Comparison of ENCODE assay signal across 21 cellular contexts in the genomic region with DNA sequence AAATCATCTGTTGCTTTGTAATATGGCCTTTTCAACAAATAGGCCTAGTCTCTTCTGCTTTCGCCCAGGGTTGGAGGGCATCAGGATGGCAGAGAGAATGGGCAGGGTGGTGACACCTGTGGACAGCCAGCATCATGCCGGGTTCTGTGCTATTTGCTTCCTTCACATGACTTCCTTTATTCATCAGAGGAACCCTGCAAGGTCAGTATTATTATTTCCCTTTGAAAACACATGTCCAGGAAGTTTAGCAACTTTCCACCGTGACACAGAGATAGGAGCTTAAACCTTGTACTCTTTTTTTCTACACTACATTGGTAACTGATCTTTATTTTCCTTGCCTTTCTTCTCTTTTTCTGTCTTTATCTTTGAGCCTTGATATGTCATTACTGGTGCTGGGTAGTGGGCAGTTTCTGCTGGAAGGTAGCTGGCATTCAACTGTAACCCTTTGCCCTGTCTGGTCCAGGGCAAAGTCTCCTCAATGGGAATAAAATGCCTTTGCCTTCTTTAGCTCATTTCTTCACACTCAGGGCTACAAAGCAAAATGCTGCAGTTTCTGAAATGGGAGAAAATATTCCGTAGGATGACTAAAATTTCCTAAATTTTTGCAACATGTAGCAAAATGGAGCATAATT. TPM values are rescaled to one million over a fixed set of nuclear protein-coding genes. Genes with fewer than 3 reads are reported as not detected.
DNase-seq lines count a peak whose midpoint lies in the region; ATAC-seq and TF ChIP-seq lines count a peak whose summit lies in the region.
"Had no signal": no experiment of that assay in that cellular context is flagged by ENCODE, and none has a peak within 500 bp of the region (broad histone marks: within the 10 kb centered on the region; RNA-seq: fewer than 3 reads in every experiment).

No MANE protein-coding gene starts in this region.

- H3K4me1 ChIP-seq in right cardiac atrium (ENCODE audit: control insufficient read depth, insufficient read depth, low read length): peaks cover 2% of the 10 kb centered on the region

- peak in 1 of 2 experiments; percentile 66 for DNase-seq in HL-60 (ENCODE audit: low read depth in 1 of 2, low spot score in 1 of 2)
- DNase-seq in SKM-1 treated with dmso at 0.1 percent for 144 hours (lab: John Stamatoyannopoulos, UW; ENCODE audit: unreplicated experiment): peak; percentile 61
- peak in 1 of 3 donors; percentile 48 for DNase-seq in right cardiac atrium
- DNase-seq in sciatic nerve (ENCODE audit: low spot score): no peak
- no peak for DNase-seq in NCI-H2196 treated with DMSO at 0.1 percent for 48 hours (lab: John Stamatoyannopoulos, UW; ENCODE audit: unreplicated experiment)
- DNase-seq: activated B cell treated with CpG ODN at 0.5 μM for 24 hours; activated CD8-positive, alpha-beta memory T cell treated with anti-CD3 and anti-CD28 coated beads, Interleukin-2, amount 50 U/mL, for 4 hours; body of pancreas; DMS79; hypothalamus; KG1; natural killer cell; NCI-H146; NCI-H510A; stimulated activated CD4-positive, alpha-beta T cell treated with anti-CD3 and anti-CD28 coated beads, Interleukin-1b, Interleukin-23, amount 100 ng/mL, for 48 hours; SW 1271 had no signal

- ATAC-seq in right cardiac atrium (peak; percentile 52 to 64), sciatic nerve (peak; percentile 37), HG03095 (IDR thresholded peaks at IDR 0.05; ENCODE audit: unreplicated experiment) (no peak), GM21447 (IDR thresholded peaks at IDR 0.05; ENCODE audit: unreplicated experiment) (no peak)
- ATAC-seq: body of pancreas, Panc1 had no signal

- H3K4me3 ChIP-seq in HL-60 (replicated peaks; ENCODE audit: insufficient read depth, low read length) (no peak overlapping the region), right cardiac atrium (ENCODE audit: low read length) (no peak overlapping the region)
- H3K4me3 ChIP-seq: BLaER1, body of pancreas, suprapubic skin had no signal

- 59% methylated on average over 4 of the region's 4 CpGs for WGBS in right cardiac atrium

- H3K27me3 ChIP-seq in HL-60 (ENCODE audit: insufficient read depth, poor library complexity, severe bottlenecking) (no peaks in the 10 kb centered on the region), right cardiac atrium (ENCODE audit: control insufficient read depth, insufficient read depth) (no peaks in the 10 kb centered on the region)
- H3K27me3 ChIP-seq: body of pancreas, suprapubic skin had no signal

- H3K27ac ChIP-seq in HL-60 (replicated peaks): peak overlapping the region; percentile 51
- peak overlapping the region; percentile 34 for H3K27ac ChIP-seq in right cardiac atrium (ENCODE audit: low read length)
- H3K27ac ChIP-seq: BLaER1, body of pancreas, suprapubic skin had no signal

- no peak for TF ChIP-seq CTCF in HL-60 (IDR thresholded peaks at IDR 0.05; ENCODE audit: insufficient read depth, low read length)

- intact Hi-C loops in right cardiac atrium (cut with DNase I): no loop called here
- intact Hi-C loops in sciatic nerve (cut with DNase I): no loop called here

- no peaks in the 10 kb centered on the region for H3K9me3 ChIP-seq in right cardiac atrium (ENCODE audit: control insufficient read depth, low read length)
- H3K9me3 ChIP-seq: BLaER1, body of pancreas, suprapubic skin had no signal

RNA-seq across cellular contexts. Expression of a gene that starts 5.0 kb away (rescaled TPM):
- total RNA-seq in right cardiac atrium (100 to 1,000 TPM in 3 of 4 donors, 10 to 100 TPM in 1; 98.1 to 125 (median 116) TPM), sciatic nerve (42.8 TPM)
- 173 TPM for polyA plus RNA-seq in right cardiac atrium

Comparison
In these comparisons a context has a peak if more than half of its experiments do, and no peak if none do; other contexts are left out.
1. ATAC-seq: peak in right cardiac atrium (2 of 2) and sciatic nerve (single experiment); none in HG03095 (single experiment) and GM21447 (single experiment).